In genomic region chr9:91929331-91929730, GRCh38 we compare ENCODE assay signal across 30 cellular contexts. TPM values are rescaled to one million over a fixed set of nuclear protein-coding genes. Genes with fewer than 3 reads are reported as not detected.
"Had no signal": no experiment of that assay in that cellular context is flagged by ENCODE, and none has a peak within 500 bp of the region (broad histone marks: within the 10 kb centered on the region; RNA-seq: fewer than 3 reads in every experiment).

No MANE protein-coding gene starts in this region.

- H3K27me3 ChIP-seq: ascending aorta, cardiac muscle cell had no signal

- H3K36me3 ChIP-seq: ascending aorta, cardiac muscle cell had no signal

- H3K4me3 ChIP-seq: ascending aorta, cardiac muscle cell had no signal

- H3K27ac ChIP-seq: ascending aorta, cardiac muscle cell, VCaP had no signal

- H3K4me1 ChIP-seq: ascending aorta had no signal

- ATAC-seq: activated CD8-positive, alpha-beta memory T cell treated with anti-CD3 and anti-CD28 coated beads, Interleukin-2, amount 10 ng/mL, durations not matched to agents 7 days and 5 days; activated CD8-positive, alpha-beta T cell treated with anti-CD3 and anti-CD28 coated beads, Interleukin-2, amount 10 ng/mL, durations not matched to agents 7 days and 5 days; activated naive CD4-positive, alpha-beta T cell treated with anti-CD3 and anti-CD28 coated beads, Interleukin-2, amount 50 U/mL, for 72 hours; activated T-cell treated with anti-CD3 and anti-CD28 coated beads, Interleukin-2, amount 50 U/mL, for 4 hours; activated T-cell treated with anti-CD3 and anti-CD28 coated beads, Interleukin-2, amount 50 U/mL, for 72 hours; activated T-helper 17 cell treated with anti-CD3 and anti-CD28 coated beads, Interleukin-2, amount 50 U/mL, for 72 hours; T-cell; T-helper 17 cell had no signal

- DNase-seq: activated B cell treated with CpG ODN at 0.5 μM for 24 hours; activated CD4-positive, alpha-beta memory T cell treated with anti-CD3 and anti-CD28 coated beads, Interleukin-2, amount 10 ng/mL, durations not matched to agents 7 days and 5 days; activated CD4-positive, alpha-beta T cell treated with anti-CD3 and anti-CD28 coated beads for 4 hours; activated CD4-positive, alpha-beta T cell treated with anti-CD3 and anti-CD28 coated beads, Interleukin-2, amount 10 ng/mL, durations not matched to agents 24 days and 14 days; activated CD4-positive, alpha-beta T cell treated with anti-CD3 and anti-CD28 coated beads, Interleukin-2, amount 50 U/mL, for 1 hour; activated CD4-positive, alpha-beta T cell treated with anti-CD3 and anti-CD28 coated beads, Interleukin-2, amount 50 U/mL, for 4 hours; activated CD4-positive, CD25-positive, alpha-beta regulatory T cell treated with anti-CD3 and anti-CD28 coated beads, Interleukin-2, amount 50 U/mL, for 72 hours; activated CD8-positive, alpha-beta memory T cell treated with anti-CD3 and anti-CD28 coated beads for 24 hours; activated CD8-positive, alpha-beta memory T cell treated with anti-CD3 and anti-CD28 coated beads, Interleukin-2, amount 10 ng/mL, durations not matched to agents 7 days and 5 days; activated CD8-positive, alpha-beta memory T cell treated with anti-CD3 and anti-CD28 coated beads, Interleukin-2, amount 50 U/mL, for 48 hours; activated CD8-positive, alpha-beta T cell treated with anti-CD3 and anti-CD28 coated beads, Interleukin-2, amount 10 ng/mL, durations not matched to agents 7 days and 5 days; activated effector memory CD4-positive, alpha-beta T cell treated with anti-CD3 and anti-CD28 coated beads, Interleukin-2, amount 50 U/mL, for 16 hours; activated gamma-delta T cell treated with Interleukin-2 at 50 U/mL for 16 hours; activated naive CD4-positive, alpha-beta T cell; activated naive CD4-positive, alpha-beta T cell treated with anti-CD3 and anti-CD28 coated beads for 36 hours; activated naive CD4-positive, alpha-beta T cell treated with anti-CD3 and anti-CD28 coated beads, Interleukin-2, amount 50 U/mL, for 16 hours; activated naive CD8-positive, alpha-beta T cell treated with anti-CD3 and anti-CD28 coated beads for 36 hours; activated T-cell treated with anti-CD3 and anti-CD28 coated beads, Interleukin-2, amount 50 U/mL, for 4 hours; activated T-cell treated with anti-CD3 and anti-CD28 coated beads, Interleukin-2, amount 50 U/mL, for 72 hours; amygdala; anterior cingulate cortex; caudate nucleus; cerebellar nuclear complex; T-cell; T-helper 17 cell had no signal

RNA-seq across cellular contexts. Expression of gene ROR2, which starts 20.7 kb away (rescaled TPM):
- total RNA-seq: activated B cell treated with CpG ODN at 0.5 μM for 24 hours; activated naive CD4-positive, alpha-beta T cell treated with anti-CD3 and anti-CD28 coated beads for 36 hours; activated naive CD4-positive, alpha-beta T cell treated with anti-CD3 and anti-CD28 coated beads, Interleukin-2, amount 50 U/mL, for 72 hours; activated naive CD8-positive, alpha-beta T cell treated with anti-CD3 and anti-CD28 coated beads for 36 hours had no signal
